8 cellular contexts compared by ENCODE assay signal in the genomic region with DNA sequence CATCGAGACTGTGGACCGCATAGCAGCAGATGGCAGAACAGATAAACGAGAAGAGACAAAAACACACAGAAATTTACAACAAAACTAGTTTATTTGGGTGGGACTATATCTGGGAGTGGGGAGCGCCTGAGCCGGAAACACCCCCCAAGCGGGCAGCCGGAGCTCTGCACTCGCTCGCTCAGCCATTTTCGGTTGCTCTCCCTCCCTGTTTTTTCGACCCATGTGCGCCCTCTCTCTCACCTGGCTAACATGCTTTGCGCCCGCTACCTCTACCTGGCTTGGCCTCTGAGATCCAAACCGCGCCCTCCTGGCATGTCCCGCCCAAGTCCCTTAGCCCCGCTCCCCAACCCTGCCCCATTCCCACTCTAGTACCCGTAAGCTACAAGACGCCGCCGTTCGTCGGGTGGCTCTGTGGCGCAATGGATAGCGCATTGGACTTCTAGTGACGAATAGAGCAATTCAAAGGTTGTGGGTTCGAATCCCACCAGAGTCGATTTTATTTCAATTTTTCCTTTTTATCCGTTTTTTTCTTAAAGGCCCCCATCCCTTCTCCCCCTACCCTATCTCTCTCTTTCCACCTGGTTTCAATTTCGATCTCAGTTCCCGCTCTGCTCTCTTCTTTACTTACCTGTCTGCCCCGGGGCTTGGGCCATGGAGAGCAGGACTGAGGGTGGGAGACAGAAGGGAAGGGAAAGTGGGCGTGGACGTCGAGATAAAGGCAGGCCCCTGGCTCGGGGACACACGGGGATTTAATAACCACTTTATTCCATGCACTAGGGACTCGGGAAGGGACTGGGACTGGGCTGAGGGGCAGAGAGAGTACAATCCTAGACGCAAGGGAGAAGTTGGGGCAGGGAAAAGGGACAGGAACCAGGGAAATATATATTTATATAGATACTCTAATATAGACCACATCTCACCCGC. TPM values are rescaled to one million over a fixed set of nuclear protein-coding genes. Genes with fewer than 3 reads are reported as not detected.
DNase-seq lines count a peak whose midpoint lies in the region; ATAC-seq and TF ChIP-seq lines count a peak whose summit lies in the region.

No MANE protein-coding gene starts in this region.

- H3K9me3 Mint-ChIP-seq in naive thymus-derived CD8-positive, alpha-beta T cell, result peaks cover 0 to 17% (median 0%) of the 10 kb centered on the region in 9 donors

- H3K36me3 Mint-ChIP-seq in naive thymus-derived CD8-positive, alpha-beta T cell, result peaks cover 0 to 6% (median 3%) of the 10 kb centered on the region in 3 donors

- peak overlapping the region; percentile 59 for H3K4me3 ChIP-seq in BJ (ENCODE audit: low read depth, low read length)
- peak overlapping the region; percentile 63 for H3K4me3 ChIP-seq in NT2/D1 (ENCODE audit: insufficient read length, low read depth)
- peak overlapping the region; percentile 24 to 49 for H3K4me3 ChIP-seq in esophagus (ENCODE audit: low read depth in 1 of 2, low read length in 2 of 2)

- peak overlapping the region; percentile 23 to 66 for H3K27ac ChIP-seq in esophagus (ENCODE audit: low read depth in 2 of 2, low read length in 1 of 2)

- TF ChIP-seq CTCF in BJ (IDR thresholded peaks at IDR 0.05; ENCODE audit: insufficient read depth, low read depth, low read length), result peak; percentile 49

- CTCF ChIA-PET in BJ (lab: Yijun Ruan, JAX), result interaction anchor here (1.0 to 6.1 kb wide), 20 partner anchors 10 to 315 kb away, joined by 3 to 54 read pairs (median 9); partner anchors contain the start of genes NDEL1 and PER1

- POLR2A ChIA-PET in BJ (lab: Charles Lee), result no interaction called here
- POLR2A ChIA-PET in naive thymus-derived CD8-positive, alpha-beta T cell (lab: Charles Lee), result interaction anchor here (0.6 to 3.5 kb wide), 21 partner anchors 12 to 434 kb away, joined by 3 to 71 read pairs (median 7); partner anchors contain the start of genes ALOX12B, BORCS6, CTC1 and NAA38

- H3K27me3 ChIP-seq in BJ (ENCODE audit: control insufficient read depth, insufficient read depth, low read length), result peaks cover 8% of the 10 kb centered on the region
- H3K27me3 ChIP-seq in NT2/D1 (ENCODE audit: insufficient read depth, insufficient read length), result peaks cover 64% of the 10 kb centered on the region
- H3K27me3 ChIP-seq in esophagus (ENCODE audit: control insufficient read depth in 1 of 2, insufficient read depth in 2 of 2, low read length in 2 of 2), result no peaks in the 10 kb centered on the region

- peaks cover 57 to 78% (median 73%) of the 10 kb centered on the region in 4 donors for H3K4me1 Mint-ChIP-seq in naive thymus-derived CD8-positive, alpha-beta T cell

- H3K36me3 ChIP-seq in BJ (ENCODE audit: control insufficient read depth, insufficient read depth, low read length) (no peaks in the 10 kb centered on the region), NT2/D1 (ENCODE audit: insufficient read depth, insufficient read length, low read length) (no peaks in the 10 kb centered on the region), esophagus (ENCODE audit: control insufficient read depth in 2 of 2, insufficient read depth in 2 of 2, low read length in 1 of 2) (no peaks in the 10 kb centered on the region)

- H3K4me3 Mint-ChIP-seq in naive thymus-derived CD8-positive, alpha-beta T cell, result peak overlapping the region; percentile 84 to 98 (median 92)

- WGBS in esophagus, 2 donors, result 0 to 1% methylated on average over 41 of the region's 41 CpGs

- H3K9me3 ChIP-seq in NT2/D1 (ENCODE audit: insufficient read depth, low read length), result no peaks in the 10 kb centered on the region
- H3K9me3 ChIP-seq in esophagus (ENCODE audit: control insufficient read depth in 2 of 2, insufficient read depth in 1 of 2, low read depth in 1 of 2, low read length in 1 of 2), result no peaks in the 10 kb centered on the region

- no peak for DNase-seq in BJ (ENCODE audit: low read depth)
- peak; percentile 51 for DNase-seq in HCEC 1CT
- DNase-seq in NT2/D1 (ENCODE audit: low read depth, low spot score), result no peak
- DNase-seq in activated T-cell treated with anti-CD3 and anti-CD28 coated beads for 24 hours (ENCODE audit: low read depth), result peak; percentile 83
- DNase-seq in naive thymus-derived CD8-positive, alpha-beta T cell, result peak in 8 of 10 donors; percentile 25 to 80 (median 58)
- peak; percentile 64 for DNase-seq in superior temporal gyrus (ENCODE audit: extremely low spot score)

- peak; percentile 8 to 21 for ATAC-seq in naive thymus-derived CD8-positive, alpha-beta T cell
- ATAC-seq in HG02763 (IDR thresholded peaks at IDR 0.05; ENCODE audit: unreplicated experiment), result no peak

- H3K27ac Mint-ChIP-seq in naive thymus-derived CD8-positive, alpha-beta T cell, result peak overlapping the region; percentile 67 to 100 (median 92)

- H3K4me1 ChIP-seq in NT2/D1 (ENCODE audit: insufficient read depth, insufficient read length) (peaks cover 4% of the 10 kb centered on the region), esophagus (ENCODE audit: control insufficient read depth in 2 of 2, insufficient read depth in 2 of 2, low read length in 1 of 2) (peaks cover 25 to 27% of the 10 kb centered on the region in 2 donors)

- H3K27me3 Mint-ChIP-seq in naive thymus-derived CD8-positive, alpha-beta T cell, result peaks cover 6 to 45% (median 35%) of the 10 kb centered on the region in 5 donors

- peak overlapping the region; percentile 75 for H3K9ac ChIP-seq in NT2/D1 (ENCODE audit: insufficient read length, low read depth)

RNA-seq across cellular contexts. Expression of gene ALOXE3, which starts 2.5 kb away (rescaled TPM):
- polyA plus RNA-seq in BJ (2011; rRNA removed) (0.04 and 0.10 TPM in 2 replicates), esophagus (1 to 10 TPM in 1 of 2 donors, under 1 TPM in 1; 0.43 to 1.7 TPM)
- polyA minus RNA-seq in BJ (2011; rRNA and poly(A)+ RNA removed), result 0.05 TPM in 1 of 2 replicates, not detected in the other
- total RNA-seq in naive thymus-derived CD8-positive, alpha-beta T cell, result under 1 TPM; 0.18 to 0.52 TPM
- polyA plus RNA-seq in naive thymus-derived CD8-positive, alpha-beta T cell, result under 1 TPM in 1 of 3 donors, not detected in 2; 0.13 TPM

RNA-seq across cellular contexts. Expression of gene HES7, which starts 3.1 kb away (rescaled TPM):
- polyA plus RNA-seq in BJ (2011; rRNA removed), result not detected in 2 replicates
- 0.09 TPM in 1 of 2 replicates, not detected in the other for polyA minus RNA-seq in BJ (2011; rRNA and poly(A)+ RNA removed)
- under 1 TPM; 0.15 to 0.24 TPM for polyA plus RNA-seq in esophagus
- total RNA-seq in naive thymus-derived CD8-positive, alpha-beta T cell, result under 1 TPM in 1 of 2 experiments, not detected in 1; 0.30 TPM
- not detected for polyA plus RNA-seq in naive thymus-derived CD8-positive, alpha-beta T cell

RNA-seq across cellular contexts. Expression of gene PER1, which starts 31.4 kb away (rescaled TPM):
- 5.1 and 7.7 TPM in 2 replicates for polyA plus RNA-seq in BJ (2011; rRNA removed)
- 11.4 and 32.7 TPM in 2 replicates for polyA minus RNA-seq in BJ (2011; rRNA and poly(A)+ RNA removed)
- 10 to 100 TPM; 44.7 to 85.2 TPM for polyA plus RNA-seq in esophagus
- total RNA-seq in naive thymus-derived CD8-positive, alpha-beta T cell, result 100 to 1,000 TPM; 148 to 153 TPM
- polyA plus RNA-seq in naive thymus-derived CD8-positive, alpha-beta T cell, result 10 to 100 TPM in 2 of 3 donors, 1 to 10 TPM in 1; 6.1 to 11.4 (median 10.7) TPM

RNA-seq across cellular contexts. Expression of gene ALOX12B, which starts 33.3 kb away (rescaled TPM):
- polyA plus RNA-seq in BJ (2011; rRNA removed) (not detected in 2 replicates), esophagus (1 to 10 TPM; 2.4 to 5.2 TPM)
- not detected in 2 replicates for polyA minus RNA-seq in BJ (2011; rRNA and poly(A)+ RNA removed)
- total RNA-seq in naive thymus-derived CD8-positive, alpha-beta T cell, result 1 to 10 TPM in 1 of 2 experiments, under 1 TPM in 1; 0.80 to 1.5 TPM
- polyA plus RNA-seq in naive thymus-derived CD8-positive, alpha-beta T cell, result 1 to 10 TPM in 2 of 3 donors, under 1 TPM in 1; 0.82 to 2.3 (median 1.7) TPM

RNA-seq across cellular contexts. Expression of gene VAMP2, which starts 42.0 kb away (rescaled TPM):
- polyA plus RNA-seq in BJ (2011; rRNA removed), result 20.1 and 22.8 TPM in 2 replicates
- polyA minus RNA-seq in BJ (2011; rRNA and poly(A)+ RNA removed), result 7.4 and 9.6 TPM in 2 replicates
- 10 to 100 TPM; 21.9 to 22.4 TPM for polyA plus RNA-seq in esophagus
- total RNA-seq in naive thymus-derived CD8-positive, alpha-beta T cell, result 100 to 1,000 TPM; 219 to 238 TPM
- polyA plus RNA-seq in naive thymus-derived CD8-positive, alpha-beta T cell, result 10 to 100 TPM; 50.4 to 84.2 (median 64.4) TPM

Comparison
In these comparisons a context has a peak if more than half of its experiments do, and no peak if none do; other contexts are left out.
1. DNase-seq: peak in HCEC 1CT (single experiment), activated T-cell treated with anti-CD3 and anti-CD28 coated beads for 24 hours (single experiment), naive thymus-derived CD8-positive, alpha-beta T cell (8 of 10) and superior temporal gyrus (single experiment); none in BJ (single experiment) and NT2/D1 (single experiment).
2. Peak in every context shown above with its lines, with median percentiles within 50 percentile points of each other: H3K4me3 ChIP-seq.